Comparison of ENCODE assay signal across 8 cellular contexts in genomic region chr12:4153343-4153892, GRCh38.
DNase-seq lines count a peak whose midpoint lies in the region; ATAC-seq lines count a peak whose summit lies in the region.

No MANE protein-coding gene starts in this region.

- DNase-seq in GF-D8 (lab: John Stamatoyannopoulos, UW) = peak; percentile 84
- DNase-seq in KBM-7 = peak; percentile 71
- peak; percentile 57 for DNase-seq in activated effector memory CD4-positive, alpha-beta T cell treated with Interleukin-2 at 50 U/mL for 16 hours
- DNase-seq in stimulated activated CD8-positive, alpha-beta memory T cell treated with anti-CD3 and anti-CD28 coated beads, Interleukin-12 subunit alpha, Interleukin-12 subunit beta, amount 100 ng/mL, for 24 hours (ENCODE audit: extremely low read depth) = peak; percentile 24
- DNase-seq in medulla oblongata (ENCODE audit: extremely low spot score) = no peak
- DNase-seq in NCI-H524 treated with DMSO at 0.1 percent for 48 hours (lab: John Stamatoyannopoulos, UW) = no peak
- no peak for DNase-seq in LoVo (ENCODE audit: low spot score)

- in situ Hi-C loops in KBM-7 (cut with MboI; ENCODE audit: low pct_unique_long_range_greater_than_20kb, low sequenced_read_pairs) = no loop called here

- peak; percentile 82 for ATAC-seq in GM21423 (IDR thresholded peaks at IDR 0.05; ENCODE audit: unreplicated experiment)

Comparison
In these comparisons a context has a peak if more than half of its experiments do, and no peak if none do; other contexts are left out.
1. DNase-seq: peak in GF-D8 (single experiment), KBM-7 (single experiment), activated effector memory CD4-positive, alpha-beta T cell treated with Interleukin-2 at 50 U/mL for 16 hours (single experiment) and stimulated activated CD8-positive, alpha-beta memory T cell treated with anti-CD3 and anti-CD28 coated beads, Interleukin-12 subunit alpha, Interleukin-12 subunit beta, amount 100 ng/mL, for 24 hours (single experiment); none in medulla oblongata (single experiment), NCI-H524 treated with DMSO at 0.1 percent for 48 hours (single experiment) and LoVo (single experiment).